ENCODE assay signal across 8 cellular contexts in the genomic region with DNA sequence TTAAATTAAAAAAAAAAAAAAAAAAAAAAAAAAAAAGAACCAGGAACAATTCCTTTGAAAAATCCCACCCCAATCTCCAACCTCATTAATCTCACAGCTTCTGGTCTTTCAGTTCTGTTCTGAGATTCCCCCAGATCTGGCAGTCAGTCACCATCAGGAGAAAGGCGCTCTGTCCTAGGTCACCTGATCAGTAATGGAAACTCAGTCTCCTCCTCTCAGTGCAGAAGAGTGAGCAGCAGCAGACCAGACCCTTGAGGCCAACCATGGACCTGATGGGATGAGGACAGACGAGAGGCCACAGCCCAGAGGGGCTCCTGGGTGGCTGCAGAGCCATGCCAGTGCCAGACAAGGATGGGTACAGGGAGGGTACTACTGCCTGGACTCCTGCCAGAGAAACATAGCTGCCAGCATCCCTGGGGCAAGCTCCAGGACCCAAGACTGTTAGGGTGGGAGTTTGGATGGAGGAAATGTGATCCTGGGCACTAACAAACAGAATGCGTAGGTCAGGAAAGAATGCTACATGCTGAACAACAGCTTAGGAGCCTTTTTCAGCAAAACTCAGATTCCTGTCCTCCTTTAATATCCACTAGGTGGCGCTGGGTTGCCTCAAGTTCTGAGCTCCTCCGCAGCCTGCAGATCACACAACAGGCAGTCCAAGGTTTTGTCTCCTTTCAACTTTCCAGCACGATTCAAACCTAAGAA. TPM values are rescaled to one million over a fixed set of nuclear protein-coding genes. Genes with fewer than 3 reads are reported as not detected.
A peak's percentile ranks its signal among the peaks of the same experiment; 100 is the strongest.
DNase-seq lines count a peak whose midpoint lies in the region; ATAC-seq and TF ChIP-seq lines count a peak whose summit lies in the region.

No MANE protein-coding gene starts in this region.

- TF ChIP-seq CTCF in LNCaP clone FGC (IDR thresholded peaks at IDR 0.05; ENCODE audit: control insufficient read depth, extremely low read depth, insufficient read depth) (peak; percentile 87), osteoblast (IDR thresholded peaks at IDR 0.05; ENCODE audit: extremely low read depth, low read depth, low read length) (peak; percentile 85)

- peaks cover 40% of the 10 kb centered on the region for H3K36me3 ChIP-seq in osteoblast (ENCODE audit: insufficient read depth, low read length)

- no peaks in the 10 kb centered on the region for H3K9me3 ChIP-seq in osteoblast (ENCODE audit: low read depth, low read length)

- no peak overlapping the region for H3K27ac ChIP-seq in osteoblast (ENCODE audit: low read depth, low read length)

- DNase-seq in Daoy (ENCODE audit: low read depth) (peak; percentile 65), LNCaP clone FGC (ENCODE audit: low read depth) (no peak), RPMI7951 (ENCODE audit: low read depth) (peak; percentile 66), foreskin melanocyte (peak; percentile 60), osteoblast (ENCODE audit: insufficient read length, low spot score, missing footprints) (peak; percentile 92)
- DNase-seq in activated effector memory CD4-positive, alpha-beta T cell treated with Interleukin-2 at 50 U/mL for 16 hours: peak; percentile 21

- H3K4me1 ChIP-seq in osteoblast (ENCODE audit: insufficient read depth, low read length): peaks cover 12% of the 10 kb centered on the region

- ATAC-seq in HG02884 (IDR thresholded peaks at IDR 0.05; ENCODE audit: unreplicated experiment) (no peak), GM21723 (IDR thresholded peaks at IDR 0.05; ENCODE audit: unreplicated experiment) (no peak)

- H3K4me2 ChIP-seq in osteoblast (ENCODE audit: insufficient read depth, low read length): no peak overlapping the region

- no peaks in the 10 kb centered on the region for H3K79me2 ChIP-seq in osteoblast (ENCODE audit: insufficient read depth, low read length)

- no peaks in the 10 kb centered on the region for H3K27me3 ChIP-seq in osteoblast (ENCODE audit: insufficient read depth, low read length)

- peaks cover 32% of the 10 kb centered on the region for H4K20me1 ChIP-seq in osteoblast (ENCODE audit: insufficient read depth, low read length)

- H2AFZ ChIP-seq in osteoblast (ENCODE audit: low read length): no peak overlapping the region

- H3K4me3 ChIP-seq in LNCaP clone FGC (ENCODE audit: low read depth, low read length) (no peak overlapping the region), osteoblast (ENCODE audit: insufficient read depth, low read length) (no peak overlapping the region)

RNA-seq across cellular contexts. Expression of gene MPG, which starts 28.7 kb away (rescaled TPM):
- total RNA-seq in Daoy (2014; rRNA removed; shearing (Covaris generic)): 55.8 and 72.2 TPM in 2 replicates
- total RNA-seq in RPMI7951 (2014; rRNA removed; shearing (Covaris generic)): 80.5 and 88.8 TPM in 2 replicates
- 180 and 189 TPM in 2 replicates for total RNA-seq in osteoblast

RNA-seq across cellular contexts. Expression of gene NPRL3, which starts 31.7 kb away (rescaled TPM):
- 2.6 and 3.3 TPM in 2 replicates for total RNA-seq in Daoy (2014; rRNA removed; shearing (Covaris generic))
- 4.6 and 6.0 TPM in 2 replicates for total RNA-seq in RPMI7951 (2014; rRNA removed; shearing (Covaris generic))
- total RNA-seq in osteoblast: 10.1 and 10.6 TPM in 2 replicates

RNA-seq across cellular contexts. Expression of gene RHBDF1, which starts 34.3 kb away (rescaled TPM):
- 4.7 and 9.3 TPM in 2 replicates for total RNA-seq in Daoy (2014; rRNA removed; shearing (Covaris generic))
- total RNA-seq in RPMI7951 (2014; rRNA removed; shearing (Covaris generic)): 14.6 and 19.9 TPM in 2 replicates
- total RNA-seq in osteoblast: 32.2 and 39.5 TPM in 2 replicates

RNA-seq across cellular contexts. Expression of gene HBZ, which starts 45.7 kb away (rescaled TPM):
- total RNA-seq in Daoy (2014; rRNA removed; shearing (Covaris generic)): not detected in 2 replicates
- not detected in 2 replicates for total RNA-seq in RPMI7951 (2014; rRNA removed; shearing (Covaris generic))
- total RNA-seq in osteoblast: not detected in 2 replicates

RNA-seq across cellular contexts. Expression of gene SNRNP25, which starts 53.1 kb away (rescaled TPM):
- total RNA-seq in Daoy (2014; rRNA removed; shearing (Covaris generic)): 24.3 and 30.8 TPM in 2 replicates
- 39.0 and 49.0 TPM in 2 replicates for total RNA-seq in RPMI7951 (2014; rRNA removed; shearing (Covaris generic))
- 9.4 and 14.5 TPM in 2 replicates for total RNA-seq in osteoblast
